In the genomic region with DNA sequence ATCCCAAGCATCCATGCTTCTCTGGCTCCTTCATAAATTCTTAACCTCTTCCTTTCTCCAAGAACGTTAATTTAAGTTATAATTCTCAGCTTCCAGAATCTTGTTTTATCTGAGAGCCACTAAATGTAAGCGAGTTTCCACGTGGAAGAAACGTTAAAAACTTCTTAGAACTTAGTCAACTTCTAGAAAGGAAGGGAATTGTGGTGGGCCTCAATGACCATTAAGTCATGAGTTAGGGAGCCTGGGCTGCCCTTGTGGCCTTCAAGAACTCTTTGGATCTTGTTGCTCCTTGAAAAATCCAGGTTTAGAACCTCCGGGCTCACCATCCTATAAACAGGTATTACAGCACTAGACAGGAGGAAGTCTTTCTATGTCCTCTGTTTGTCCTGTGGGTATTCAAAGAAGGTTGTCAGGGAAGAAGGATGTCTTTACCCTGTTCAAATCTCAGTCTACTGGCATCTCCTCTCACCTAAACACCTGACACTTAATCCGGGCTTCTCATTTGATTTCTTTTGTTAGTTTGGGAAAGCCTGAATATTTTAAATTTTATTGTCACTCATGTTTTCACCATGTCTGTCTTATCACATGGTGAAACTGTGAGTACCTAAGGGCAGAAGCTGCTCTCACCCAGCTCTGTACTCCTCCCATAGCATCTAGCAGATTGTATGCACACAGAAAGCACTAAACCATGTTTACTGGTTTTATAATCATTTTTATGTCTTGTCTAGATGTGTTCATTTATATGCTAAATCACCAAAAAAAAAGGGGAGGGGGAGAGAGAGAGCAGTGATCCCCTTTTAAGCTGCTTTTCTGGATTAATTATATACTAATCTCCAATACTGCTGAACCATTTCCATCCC, we compare ENCODE assay signal across 1 cellular context.
TF ChIP-seq lines count a peak whose summit lies in the region.

No MANE protein-coding gene starts in this region.

TF ChIP-seq in IMR-90, 13 proteins besides CTCF, POLR2A, EP300 and RAD21 (continued from another document):
- TF ChIP-seq, protein P1, sequence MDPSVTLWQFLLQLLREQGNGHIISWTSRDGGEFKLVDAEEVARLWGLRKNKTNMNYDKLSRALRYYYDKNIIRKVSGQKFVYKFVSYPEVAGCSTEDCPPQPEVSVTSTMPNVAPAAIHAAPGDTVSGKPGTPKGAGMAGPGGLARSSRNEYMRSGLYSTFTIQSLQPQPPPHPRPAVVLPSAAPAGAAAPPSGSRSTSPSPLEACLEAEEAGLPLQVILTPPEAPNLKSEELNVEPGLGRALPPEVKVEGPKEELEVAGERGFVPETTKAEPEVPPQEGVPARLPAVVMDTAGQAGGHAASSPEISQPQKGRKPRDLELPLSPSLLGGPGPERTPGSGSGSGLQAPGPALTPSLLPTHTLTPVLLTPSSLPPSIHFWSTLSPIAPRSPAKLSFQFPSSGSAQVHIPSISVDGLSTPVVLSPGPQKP (IDR thresholded peaks at IDR 0.05; ENCODE audit: borderline replicate concordance, low read depth, low read length) = no peak
- TF ChIP-seq BHLHE40 (IDR thresholded peaks at IDR 0.05; ENCODE audit: low read depth, low read length) (no peak), MAZ (IDR thresholded peaks at IDR 0.05; ENCODE audit: borderline replicate concordance, low read depth, low read length) (no peak), CHD1 (IDR thresholded peaks at IDR 0.05; ENCODE audit: low read depth, low read length) (no peak), SMC3 (IDR thresholded peaks at IDR 0.05; ENCODE audit: low read depth, low read length) (no peak), CEBPB (IDR thresholded peaks at IDR 0.05; ENCODE audit: low read depth, low read length) (no peak), NFE2L2 (IDR thresholded peaks at IDR 0.05; ENCODE audit: low read depth, low read length) (no peak)
